ENCODE assay signal across 20 cellular contexts in the genomic region with DNA sequence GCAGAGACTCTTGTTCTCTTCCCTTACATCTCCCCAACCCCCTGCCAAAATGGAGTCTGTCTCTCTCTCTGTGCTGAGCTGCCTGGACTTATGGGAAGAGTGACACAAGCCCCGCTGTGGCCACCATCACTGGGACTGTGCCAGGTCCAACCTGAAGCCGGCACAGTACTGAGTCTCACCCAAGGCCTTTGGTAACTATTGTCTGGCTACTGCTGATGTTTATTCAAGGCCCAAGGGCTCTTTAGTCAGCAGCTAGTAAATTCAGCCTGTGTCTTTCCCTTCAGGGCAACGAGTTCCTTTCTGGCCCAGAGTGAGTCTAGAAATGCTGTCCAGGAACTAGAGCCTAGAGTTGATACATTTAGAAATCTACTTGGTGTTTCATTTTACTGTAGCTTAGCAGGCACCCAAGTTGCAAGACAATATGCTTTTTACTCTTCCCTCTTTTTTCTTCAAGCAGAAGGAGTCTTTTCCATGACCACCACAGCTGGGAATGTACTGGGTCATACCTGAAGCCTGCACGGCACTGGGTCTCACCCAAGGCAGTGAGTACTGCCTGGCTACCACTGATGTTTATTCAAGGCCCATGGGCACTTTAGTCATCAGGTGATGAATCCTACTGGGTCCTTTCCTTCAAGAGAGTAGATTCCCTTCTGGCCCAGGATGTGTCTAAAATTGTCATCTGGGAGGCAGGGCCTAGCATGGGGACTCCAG. TPM values are rescaled to one million over a fixed set of nuclear protein-coding genes. Genes with fewer than 3 reads are reported as not detected.
DNase-seq lines count a peak whose midpoint lies in the region; ATAC-seq and TF ChIP-seq lines count a peak whose summit lies in the region.
"Had no signal": no experiment of that assay in that cellular context is flagged by ENCODE, and none has a peak within 500 bp of the region (broad histone marks: within the 10 kb centered on the region; RNA-seq: fewer than 3 reads in every experiment).

No MANE protein-coding gene starts in this region.

- intact Hi-C loops in activated T-helper 1 cell treated with anti-CD3 and anti-CD28 coated beads, Interleukin-12 subunit alpha, Interleukin-12 subunit beta, Interleukin-2, Interleukin-4 antibody, amounts not matched to agents 30 ng/mL and 10 ng/mL and 1 ng/mL, durations not matched to agents 14 hours and 24 hours and 36 hours (cut with micrococcal nuclease), result no loop called here

- TF ChIP-seq CTCF in AG10803 (conservative IDR thresholded peaks at IDR 0.05; ENCODE audit: low read length) (no peak), hepatocyte (IDR thresholded peaks at IDR 0.05; ENCODE audit: poor library complexity) (no peak)

- no peak overlapping the region for H3K27ac ChIP-seq in hepatocyte
- H3K27ac ChIP-seq: ovary, Peyer's patch had no signal

- no peaks in the 10 kb centered on the region for H3K4me1 Mint-ChIP-seq in activated T-helper 1 cell treated with anti-CD3 and anti-CD28 coated beads, Interleukin-12 subunit alpha, Interleukin-12 subunit beta, Interleukin-2, Interleukin-4 antibody, amounts not matched to agents 30 ng/mL and 10 ng/mL and 1 ng/mL, durations not matched to agents 14 hours and 24 hours and 36 hours (ENCODE audit: low read depth)
- H3K4me1 Mint-ChIP-seq: activated naive CD8-positive, alpha-beta T cell treated with anti-CD3 and anti-CD28 coated beads, Interleukin-2, amount 10 ng/mL, durations not matched to agents 7 days and 5 days; activated T-helper 17 cell treated with anti-CD3 and anti-CD28 coated beads, Interleukin-2, amount 50 U/mL, for 72 hours had no signal

- 80% methylated on average over 4 of the region's 4 CpGs for WGBS in hepatocyte (ENCODE audit: low lambda C conversion rate, missing lambda C conversion rate)

- no peaks in the 10 kb centered on the region for H3K79me2 ChIP-seq in hepatocyte

- H3K36me3 ChIP-seq in hepatocyte (replicated peaks; ENCODE audit: insufficient read depth, low read depth), result no peaks in the 10 kb centered on the region
- H3K36me3 ChIP-seq: ovary, Peyer's patch had no signal

- H3K9me3 ChIP-seq in hepatocyte (ENCODE audit: low read depth), result no peaks in the 10 kb centered on the region
- H3K9me3 ChIP-seq: ovary, SK-N-SH had no signal

- no peak for ATAC-seq in HG02884 (IDR thresholded peaks at IDR 0.05; ENCODE audit: unreplicated experiment)
- ATAC-seq: activated T-helper 17 cell treated with anti-CD3 and anti-CD28 coated beads, Interleukin-2, amount 50 U/mL, for 72 hours; GM12878; sciatic nerve had no signal

- peaks cover 6% of the 10 kb centered on the region for H3K9me3 Mint-ChIP-seq in activated T-helper 1 cell treated with anti-CD3 and anti-CD28 coated beads, Interleukin-12 subunit alpha, Interleukin-12 subunit beta, Interleukin-2, Interleukin-4 antibody, amounts not matched to agents 30 ng/mL and 10 ng/mL and 1 ng/mL, durations not matched to agents 14 hours and 24 hours and 36 hours
- H3K9me3 Mint-ChIP-seq: activated T-helper 17 cell treated with anti-CD3 and anti-CD28 coated beads, Interleukin-2, amount 50 U/mL, for 72 hours had no signal

- DNase-seq in AG10803 (ENCODE audit: low read depth) (peak; percentile 11), M059J (ENCODE audit: low read depth) (peak; percentile 92), amniotic epithelial cell (ENCODE audit: low read depth) (peak; percentile 4), iris pigment epithelial cell (ENCODE audit: low read depth) (peak; percentile 17), hepatocyte (ENCODE audit: low spot score) (no peak)
- DNase-seq in stimulated activated CD4-positive, alpha-beta T cell treated with anti-CD3 and anti-CD28 coated beads, Interleukin-15, amount 100 ng/mL, for 24 hours, result no peak
- DNase-seq in activated T-helper 1 cell treated with anti-CD3 and anti-CD28 coated beads, Interleukin-12 subunit alpha, Interleukin-12 subunit beta, Interleukin-2, Interleukin-4 antibody, amounts not matched to agents 30 ng/mL and 10 ng/mL and 1 ng/mL, durations not matched to agents 14 hours and 24 hours and 36 hours (ENCODE audit: low spot score), result no peak
- DNase-seq: activated naive CD8-positive, alpha-beta T cell treated with anti-CD3 and anti-CD28 coated beads, Interleukin-2, amount 10 ng/mL, durations not matched to agents 7 days and 5 days; C1 segment of cervical spinal cord; dermis blood vessel endothelial cell; foreskin melanocyte; kidney glomerular epithelial cell; NCI-H748 treated with DMSO at 0.1 percent for 48 hours; ovary; Peyer's patch; SK-N-SH had no signal

- H3K27me3 ChIP-seq in hepatocyte, result no peaks in the 10 kb centered on the region
- H3K27me3 ChIP-seq: ovary, Peyer's patch had no signal

- no peak overlapping the region for H3K4me2 ChIP-seq in hepatocyte
- H3K4me2 ChIP-seq: SK-N-SH had no signal

- no peaks in the 10 kb centered on the region for H3K4me1 ChIP-seq in hepatocyte (ENCODE audit: insufficient read depth)
- H3K4me1 ChIP-seq: Peyer's patch had no signal

- no peak overlapping the region for H2AFZ ChIP-seq in hepatocyte

- H3K4me3 ChIP-seq in AG10803 (ENCODE audit: low read length) (no peak overlapping the region), hepatocyte (no peak overlapping the region)
- H3K4me3 ChIP-seq: GM12878, ovary, Peyer's patch had no signal

- no peaks in the 10 kb centered on the region for H3K9me2 ChIP-seq in hepatocyte (replicated peaks; ENCODE audit: insufficient read depth)
- H3K9me2 ChIP-seq: SK-N-SH had no signal

- no peak overlapping the region for H3K27ac Mint-ChIP-seq in activated T-helper 1 cell treated with anti-CD3 and anti-CD28 coated beads, Interleukin-12 subunit alpha, Interleukin-12 subunit beta, Interleukin-2, Interleukin-4 antibody, amounts not matched to agents 30 ng/mL and 10 ng/mL and 1 ng/mL, durations not matched to agents 14 hours and 24 hours and 36 hours
- H3K27ac Mint-ChIP-seq: activated naive CD8-positive, alpha-beta T cell treated with anti-CD3 and anti-CD28 coated beads, Interleukin-2, amount 10 ng/mL, durations not matched to agents 7 days and 5 days; activated T-helper 17 cell treated with anti-CD3 and anti-CD28 coated beads, Interleukin-2, amount 50 U/mL, for 72 hours had no signal

- H3K36me3 Mint-ChIP-seq in activated T-helper 1 cell treated with anti-CD3 and anti-CD28 coated beads, Interleukin-12 subunit alpha, Interleukin-12 subunit beta, Interleukin-2, Interleukin-4 antibody, amounts not matched to agents 30 ng/mL and 10 ng/mL and 1 ng/mL, durations not matched to agents 14 hours and 24 hours and 36 hours (ENCODE audit: low read depth), result no peaks in the 10 kb centered on the region
- H3K36me3 Mint-ChIP-seq: activated naive CD8-positive, alpha-beta T cell treated with anti-CD3 and anti-CD28 coated beads, Interleukin-2, amount 10 ng/mL, durations not matched to agents 7 days and 5 days had no signal

- peaks cover 7% of the 10 kb centered on the region for H3K27me3 Mint-ChIP-seq in activated T-helper 1 cell treated with anti-CD3 and anti-CD28 coated beads, Interleukin-12 subunit alpha, Interleukin-12 subunit beta, Interleukin-2, Interleukin-4 antibody, amounts not matched to agents 30 ng/mL and 10 ng/mL and 1 ng/mL, durations not matched to agents 14 hours and 24 hours and 36 hours (ENCODE audit: insufficient read depth)
- H3K27me3 Mint-ChIP-seq: activated T-helper 17 cell treated with anti-CD3 and anti-CD28 coated beads, Interleukin-2, amount 50 U/mL, for 72 hours had no signal

- no peak overlapping the region for H3K4me3 Mint-ChIP-seq in activated T-helper 1 cell treated with anti-CD3 and anti-CD28 coated beads, Interleukin-12 subunit alpha, Interleukin-12 subunit beta, Interleukin-2, Interleukin-4 antibody, amounts not matched to agents 30 ng/mL and 10 ng/mL and 1 ng/mL, durations not matched to agents 14 hours and 24 hours and 36 hours
- H3K4me3 Mint-ChIP-seq: activated naive CD8-positive, alpha-beta T cell treated with anti-CD3 and anti-CD28 coated beads, Interleukin-2, amount 10 ng/mL, durations not matched to agents 7 days and 5 days; activated T-helper 17 cell treated with anti-CD3 and anti-CD28 coated beads, Interleukin-2, amount 50 U/mL, for 72 hours had no signal

- no peaks in the 10 kb centered on the region for H4K20me1 ChIP-seq in hepatocyte (ENCODE audit: insufficient read depth, poor library complexity, severe bottlenecking)

RNA-seq across cellular contexts. Expression of a gene that starts 17.7 kb away (rescaled TPM):
- total RNA-seq in M059J (2014; rRNA removed; shearing (Covaris generic)), result 0.22 and 1.7 TPM in 2 replicates
- total RNA-seq in activated T-helper 1 cell treated with anti-CD3 and anti-CD28 coated beads, Interleukin-12 subunit alpha, Interleukin-12 subunit beta, Interleukin-2, Interleukin-4 antibody, amounts not matched to agents 30 ng/mL and 10 ng/mL and 1 ng/mL, durations not matched to agents 14 hours and 24 hours and 36 hours, result 0.60 and 0.78 TPM in 2 replicates
- 0.12 and 0.27 TPM in 2 replicates for total RNA-seq in hepatocyte
- 0.48 and 0.63 TPM in 2 replicates for polyA plus RNA-seq in hepatocyte

RNA-seq across cellular contexts. Expression of a gene that starts 29.1 kb away (rescaled TPM):
- 11.8 and 16.7 TPM in 2 replicates for total RNA-seq in M059J (2014; rRNA removed; shearing (Covaris generic))
- 40.7 and 43.6 TPM in 2 replicates for total RNA-seq in activated T-helper 1 cell treated with anti-CD3 and anti-CD28 coated beads, Interleukin-12 subunit alpha, Interleukin-12 subunit beta, Interleukin-2, Interleukin-4 antibody, amounts not matched to agents 30 ng/mL and 10 ng/mL and 1 ng/mL, durations not matched to agents 14 hours and 24 hours and 36 hours
- total RNA-seq in hepatocyte, result 8.3 and 9.9 TPM in 2 replicates
- polyA plus RNA-seq in hepatocyte, result 12.7 and 15.7 TPM in 2 replicates

Comparison
In these comparisons a context has a peak if more than half of its experiments do, and no peak if none do; other contexts are left out.
1. DNase-seq: peak in AG10803 (single experiment), M059J (single experiment), amniotic epithelial cell (single experiment) and iris pigment epithelial cell (single experiment); none in stimulated activated CD4-positive, alpha-beta T cell treated with anti-CD3 and anti-CD28 coated beads, Interleukin-15, amount 100 ng/mL, for 24 hours (single experiment), activated T-helper 1 cell treated with anti-CD3 and anti-CD28 coated beads, Interleukin-12 subunit alpha, Interleukin-12 subunit beta, Interleukin-2, Interleukin-4 antibody, amounts not matched to agents 30 ng/mL and 10 ng/mL and 1 ng/mL, durations not matched to agents 14 hours and 24 hours and 36 hours (single experiment) and hepatocyte (single experiment).